9 cellular contexts compared by ENCODE assay signal in genomic region chr5:64165500-64166200, GRCh38. TPM values are rescaled to one million over a fixed set of nuclear protein-coding genes. Genes with fewer than 3 reads are reported as not detected.
DNase-seq lines count a peak whose midpoint lies in the region; ATAC-seq, FAIRE-seq and TF ChIP-seq lines count a peak whose summit lies in the region.
"Had no signal": no experiment of that assay in that cellular context is flagged by ENCODE, and none has a peak within 500 bp of the region (broad histone marks: within the 10 kb centered on the region; RNA-seq: fewer than 3 reads in every experiment).

A gene with protein sequence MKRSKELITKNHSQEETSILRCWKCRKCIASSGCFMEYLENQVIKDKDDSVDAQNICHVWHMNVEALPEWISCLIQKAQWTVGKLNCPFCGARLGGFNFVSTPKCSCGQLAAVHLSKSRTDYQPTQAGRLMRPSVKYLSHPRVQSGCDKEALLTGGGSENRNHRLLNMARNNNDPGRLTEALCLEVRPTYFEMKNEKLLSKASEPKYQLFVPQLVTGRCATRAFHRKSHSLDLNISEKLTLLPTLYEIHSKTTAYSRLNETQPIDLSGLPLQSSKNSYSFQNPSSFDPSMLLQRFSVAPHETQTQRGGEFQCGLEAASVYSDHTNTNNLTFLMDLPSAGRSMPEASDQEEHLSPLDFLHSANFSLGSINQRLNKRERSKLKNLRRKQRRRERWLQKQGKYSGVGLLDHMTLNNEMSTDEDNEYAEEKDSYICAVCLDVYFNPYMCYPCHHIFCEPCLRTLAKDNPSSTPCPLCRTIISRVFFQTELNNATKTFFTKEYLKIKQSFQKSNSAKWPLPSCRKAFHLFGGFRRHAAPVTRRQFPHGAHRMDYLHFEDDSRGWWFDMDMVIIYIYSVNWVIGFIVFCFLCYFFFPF (plus strand): TSS chr5:64165843. CDS start chr5:64200808, 34,965 bp downstream.

- no peak for DNase-seq in CD4-positive, alpha-beta memory T cell
- DNase-seq in activated CD4-positive, alpha-beta memory T cell treated with anti-CD3 and anti-CD28 coated beads for 36 hours: peak; percentile 9
- DNase-seq in frontal cortex (ENCODE audit: low spot score in 2 of 2) (peak; percentile 59 to 61), GM12892 (ENCODE audit: insufficient read length) (no peak), NK-92 (lab: John Stamatoyannopoulos, UW; ENCODE audit: unreplicated experiment) (no peak)
- no peak for DNase-seq in natural killer cell treated with Interleukin-12 subunit alpha and Interleukin-12 subunit beta and Interleukin-15 and Interleukin-18, amount 100 ng/mL, for 72 hours (ENCODE audit: low spot score)
- DNase-seq in activated effector memory CD4-positive, alpha-beta T cell treated with anti-CD3 and anti-CD28 coated beads, Interleukin-2, amount 50 U/mL, for 16 hours: no peak

- no peak for FAIRE-seq in frontal cortex (lab: Jason Lieb, UNC)
- FAIRE-seq in GM12892 (lab: Jason Lieb, UNC): no peak

- TF ChIP-seq POLR2A in GM12892 (IDR thresholded peaks at IDR 0.05; ENCODE audit: low read depth, low read length): no peak

- H3K4me1 ChIP-seq in CD4-positive, alpha-beta memory T cell (ENCODE audit: insufficient read depth, low read length): no peaks in the 10 kb centered on the region

- intact Hi-C loops in CD4-positive, alpha-beta memory T cell (cut with micrococcal nuclease): no loop called here
- intact Hi-C loops in activated CD4-positive, alpha-beta memory T cell treated with anti-CD3 and anti-CD28 coated beads for 36 hours (cut with micrococcal nuclease): no loop called here

- H3K9me3 ChIP-seq in CD4-positive, alpha-beta memory T cell (ENCODE audit: control insufficient read depth in 1 of 2, low read length in 2 of 2): no peaks in the 10 kb centered on the region

- H3K27ac Mint-ChIP-seq in CD4-positive, alpha-beta memory T cell: peak within 1 kb of the TSS in 1 of 7 donors; percentile 44
- H3K27ac Mint-ChIP-seq in activated CD4-positive, alpha-beta memory T cell treated with anti-CD3 and anti-CD28 coated beads for 36 hours: no peak within 1 kb of the TSS
- H3K27ac Mint-ChIP-seq in natural killer cell treated with Interleukin-12 subunit alpha and Interleukin-12 subunit beta and Interleukin-15 and Interleukin-18, amount 100 ng/mL, for 72 hours: no peak within 1 kb of the TSS

- H3K36me3 Mint-ChIP-seq in CD4-positive, alpha-beta memory T cell: no peaks in the 10 kb centered on the region
- no peaks in the 10 kb centered on the region for H3K36me3 Mint-ChIP-seq in activated CD4-positive, alpha-beta memory T cell treated with anti-CD3 and anti-CD28 coated beads for 36 hours
- peaks cover 10% of the 10 kb centered on the region for H3K36me3 Mint-ChIP-seq in natural killer cell treated with Interleukin-12 subunit alpha and Interleukin-12 subunit beta and Interleukin-15 and Interleukin-18, amount 100 ng/mL, for 72 hours

- peaks cover 15 to 19% of the 10 kb centered on the region in 2 donors for H3K27me3 Mint-ChIP-seq in CD4-positive, alpha-beta memory T cell
- H3K27me3 Mint-ChIP-seq in activated CD4-positive, alpha-beta memory T cell treated with anti-CD3 and anti-CD28 coated beads for 36 hours: peaks cover 24% of the 10 kb centered on the region
- H3K27me3 Mint-ChIP-seq in natural killer cell treated with Interleukin-12 subunit alpha and Interleukin-12 subunit beta and Interleukin-15 and Interleukin-18, amount 100 ng/mL, for 72 hours: peaks cover 17% of the 10 kb centered on the region in 2 donors

- ATAC-seq in HG02571 (IDR thresholded peaks at IDR 0.05; ENCODE audit: unreplicated experiment): peak; percentile 46
- peak; percentile 43 to 45 for ATAC-seq in natural killer cell treated with Interleukin-12 subunit alpha and Interleukin-12 subunit beta and Interleukin-15 and Interleukin-18, amount 100 ng/mL, for 72 hours

- H3K36me3 ChIP-seq in CD4-positive, alpha-beta memory T cell (ENCODE audit: insufficient read depth, low read length): no peaks in the 10 kb centered on the region

- H3K4me3 ChIP-seq in CD4-positive, alpha-beta memory T cell (ENCODE audit: low read length in 2 of 2): no peak within 1 kb of the TSS

- H3K9me3 Mint-ChIP-seq in CD4-positive, alpha-beta memory T cell: peaks cover 0 to 7% (median 4%) of the 10 kb centered on the region in 8 donors
- no peaks in the 10 kb centered on the region for H3K9me3 Mint-ChIP-seq in activated CD4-positive, alpha-beta memory T cell treated with anti-CD3 and anti-CD28 coated beads for 36 hours
- peaks cover 12% of the 10 kb centered on the region for H3K9me3 Mint-ChIP-seq in natural killer cell treated with Interleukin-12 subunit alpha and Interleukin-12 subunit beta and Interleukin-15 and Interleukin-18, amount 100 ng/mL, for 72 hours

- peak within 1 kb of the TSS in 7 of 8 donors; percentile 3 to 63 (median 33) for H3K4me3 Mint-ChIP-seq in CD4-positive, alpha-beta memory T cell
- H3K4me3 Mint-ChIP-seq in activated CD4-positive, alpha-beta memory T cell treated with anti-CD3 and anti-CD28 coated beads for 36 hours: no peak within 1 kb of the TSS
- no peak within 1 kb of the TSS for H3K4me3 Mint-ChIP-seq in natural killer cell treated with Interleukin-12 subunit alpha and Interleukin-12 subunit beta and Interleukin-15 and Interleukin-18, amount 100 ng/mL, for 72 hours

- peaks cover 0 to 8% (median 1%) of the 10 kb centered on the region in 4 donors for H3K4me1 Mint-ChIP-seq in CD4-positive, alpha-beta memory T cell
- peaks cover 8% of the 10 kb centered on the region for H3K4me1 Mint-ChIP-seq in activated CD4-positive, alpha-beta memory T cell treated with anti-CD3 and anti-CD28 coated beads for 36 hours (ENCODE audit: low read depth)
- H3K4me1 Mint-ChIP-seq in natural killer cell treated with Interleukin-12 subunit alpha and Interleukin-12 subunit beta and Interleukin-15 and Interleukin-18, amount 100 ng/mL, for 72 hours (ENCODE audit: low read depth in 2 of 2): peaks cover 0 to 4% of the 10 kb centered on the region in 2 donors

- POLR2A ChIA-PET in CD4-positive, alpha-beta memory T cell (lab: Charles Lee; ENCODE audit: partially characterized antibody): no interaction called here
- POLR2A ChIA-PET in activated CD4-positive, alpha-beta memory T cell treated with anti-CD3 and anti-CD28 coated beads for 36 hours (lab: Charles Lee): no interaction called here

- H3K27me3 ChIP-seq in CD4-positive, alpha-beta memory T cell (ENCODE audit: insufficient read depth, low read length): no peaks in the 10 kb centered on the region

- no peak within 1 kb of the TSS for H3K27ac ChIP-seq in CD4-positive, alpha-beta memory T cell (ENCODE audit: low read depth, low read length)

- CTCF ChIA-PET in CD4-positive, alpha-beta memory T cell (lab: Charles Lee; ENCODE audit: partially characterized antibody): no interaction called here
- CTCF ChIA-PET in activated CD4-positive, alpha-beta memory T cell treated with anti-CD3 and anti-CD28 coated beads for 36 hours (lab: Charles Lee): no interaction called here

RNA-seq across cellular contexts. Expression of the gene that starts here (rescaled TPM):
- not detected for total RNA-seq in CD4-positive, alpha-beta memory T cell
- not detected for polyA plus RNA-seq in CD4-positive, alpha-beta memory T cell
- total RNA-seq in activated CD4-positive, alpha-beta memory T cell treated with anti-CD3 and anti-CD28 coated beads for 36 hours: not detected
- total RNA-seq in frontal cortex: 87.6 TPM
- not detected for total RNA-seq in natural killer cell treated with Interleukin-12 subunit alpha and Interleukin-12 subunit beta and Interleukin-15 and Interleukin-18, amount 100 ng/mL, for 72 hours
- polyA plus RNA-seq in GM12892 (2012; ENCODE audit: missing spikeins): 0.98 TPM
- total RNA-seq: mononuclear cell had no signal

Comparison
In these comparisons a context has a peak if more than half of its experiments do, and no peak if none do; other contexts are left out.
1. RNA of the gene that starts here (total RNA-seq): 87.6 TPM in frontal cortex (single experiment); not detected in CD4-positive, alpha-beta memory T cell, not detected in activated CD4-positive, alpha-beta memory T cell treated with anti-CD3 and anti-CD28 coated beads for 36 hours and not detected in natural killer cell treated with Interleukin-12 subunit alpha and Interleukin-12 subunit beta and Interleukin-15 and Interleukin-18, amount 100 ng/mL, for 72 hours; every median in the first group is over 10 times any median in the second.
2. Peak in DNase-seq in activated CD4-positive, alpha-beta memory T cell treated with anti-CD3 and anti-CD28 coated beads for 36 hours; RNA of the gene not detected or under 1 TPM.
3. Peak in ATAC-seq in natural killer cell treated with Interleukin-12 subunit alpha and Interleukin-12 subunit beta and Interleukin-15 and Interleukin-18, amount 100 ng/mL, for 72 hours; RNA of the gene not detected or under 1 TPM.
4. DNase-seq: peak in frontal cortex (2 of 2); none in CD4-positive, alpha-beta memory T cell (0 of 5), natural killer cell treated with Interleukin-12 subunit alpha and Interleukin-12 subunit beta and Interleukin-15 and Interleukin-18, amount 100 ng/mL, for 72 hours (single experiment), GM12892 (single experiment), activated effector memory CD4-positive, alpha-beta T cell treated with anti-CD3 and anti-CD28 coated beads, Interleukin-2, amount 50 U/mL, for 16 hours (single experiment) and NK-92 (single experiment).
5. H3K4me3 Mint-ChIP-seq: peak in CD4-positive, alpha-beta memory T cell (7 of 8); none in activated CD4-positive, alpha-beta memory T cell treated with anti-CD3 and anti-CD28 coated beads for 36 hours (single experiment) and natural killer cell treated with Interleukin-12 subunit alpha and Interleukin-12 subunit beta and Interleukin-15 and Interleukin-18, amount 100 ng/mL, for 72 hours (single experiment).